9 cellular contexts compared by ENCODE assay signal in the genomic region with DNA sequence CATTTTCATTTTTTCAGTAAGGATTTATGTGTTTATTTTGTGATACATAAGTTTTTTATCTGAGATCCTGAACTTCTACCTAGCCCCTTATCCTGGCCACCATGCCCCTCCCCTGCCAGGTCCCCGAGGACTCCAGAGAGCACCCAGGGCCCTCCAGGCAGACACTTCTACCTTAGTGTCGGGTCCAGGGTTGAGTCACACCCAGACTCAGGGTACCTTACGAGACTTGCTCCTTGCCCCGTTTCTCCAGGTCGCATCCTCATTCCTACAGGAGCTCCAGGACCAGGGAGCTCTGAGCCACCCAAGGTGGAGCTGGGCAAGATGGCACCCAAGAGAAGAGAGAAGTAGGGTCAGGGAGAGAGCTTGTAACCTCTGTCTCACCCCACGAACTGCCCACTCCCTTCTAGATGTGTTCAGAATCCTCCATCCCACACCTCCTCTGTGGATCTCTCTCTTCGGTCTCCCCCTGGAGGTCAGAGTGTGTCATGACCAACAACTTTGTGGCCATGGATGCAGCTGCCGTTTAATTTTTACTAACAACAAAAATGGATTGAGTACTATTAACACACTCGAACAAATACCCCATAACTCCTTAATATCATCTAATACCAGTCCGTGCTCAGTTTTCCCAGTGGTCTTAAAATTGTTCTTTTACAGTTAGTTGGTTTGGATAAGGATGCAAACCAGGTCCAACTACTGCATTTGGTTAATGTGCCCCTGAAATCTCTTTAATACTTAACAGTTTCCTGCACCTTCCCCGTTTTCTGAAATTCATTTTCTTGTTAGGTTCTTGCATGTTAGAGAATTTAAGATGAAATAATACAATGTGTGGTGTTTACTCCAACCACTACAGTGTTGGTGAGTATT.
A peak's percentile ranks its signal among the peaks of the same experiment; 100 is the strongest.
DNase-seq lines count a peak whose midpoint lies in the region; ATAC-seq and TF ChIP-seq lines count a peak whose summit lies in the region.
"Had no signal": no experiment of that assay in that cellular context is flagged by ENCODE, and none has a peak within 500 bp of the region (broad histone marks: within the 10 kb centered on the region; RNA-seq: fewer than 3 reads in every experiment).

No MANE protein-coding gene starts in this region.

- peak; percentile 22 for TF ChIP-seq RAD21 in neural cell (conservative IDR thresholded peaks at IDR 0.05)

- no peaks in the 10 kb centered on the region for H3K9me3 Mint-ChIP-seq in activated T-helper 2 cell treated with anti-CD3 and anti-CD28 coated beads, Interferon-gamma antibody, Interleukin-2, Interleukin-4, amounts not matched to agents 10 μg/mL and 5 μg/mL and 100 μg/mL, durations not matched to agents 14 hours and 24 hours and 36 hours
- H3K9me3 Mint-ChIP-seq: activated B cell treated with CpG ODN at 0.5 μM for 24 hours had no signal

- no peaks in the 10 kb centered on the region for H4K20me1 ChIP-seq in neural cell (ENCODE audit: insufficient read depth)

- H3K4me2 ChIP-seq in neural cell (ENCODE audit: low read length) = no peak overlapping the region

- no peaks in the 10 kb centered on the region for H3K4me1 Mint-ChIP-seq in activated T-helper 2 cell treated with anti-CD3 and anti-CD28 coated beads, Interferon-gamma antibody, Interleukin-2, Interleukin-4, amounts not matched to agents 10 μg/mL and 5 μg/mL and 100 μg/mL, durations not matched to agents 14 hours and 24 hours and 36 hours (ENCODE audit: low read depth)
- H3K4me1 Mint-ChIP-seq: activated B cell treated with CpG ODN at 0.5 μM for 24 hours had no signal

- H3K4me3 ChIP-seq in LNCaP clone FGC (ENCODE audit: low read depth, low read length) (no peak overlapping the region), neural cell (ENCODE audit: low read length) (no peak overlapping the region)

- peak; percentile 24 for DNase-seq in DMS 273 treated with DMSO at 0.1 percent for 48 hours (lab: John Stamatoyannopoulos, UW)
- DNase-seq in LNCaP clone FGC (ENCODE audit: low read depth) = no peak
- peak; percentile 17 for DNase-seq in fibroblast of gingiva (ENCODE audit: low read depth)
- no peak for DNase-seq in activated T-helper 2 cell treated with anti-CD3 and anti-CD28 coated beads, Interferon-gamma antibody, Interleukin-2, Interleukin-4, amounts not matched to agents 10 μg/mL and 5 μg/mL and 100 μg/mL, durations not matched to agents 14 hours and 24 hours and 36 hours (ENCODE audit: low spot score)
- no peak for DNase-seq in occipital lobe (lab: John Stamatoyannopoulos, UW)
- DNase-seq: activated B cell treated with CpG ODN at 0.5 μM for 24 hours had no signal

- H3K27me3 Mint-ChIP-seq in activated T-helper 2 cell treated with anti-CD3 and anti-CD28 coated beads, Interferon-gamma antibody, Interleukin-2, Interleukin-4, amounts not matched to agents 10 μg/mL and 5 μg/mL and 100 μg/mL, durations not matched to agents 14 hours and 24 hours and 36 hours (ENCODE audit: low read depth) = peaks cover 4% of the 10 kb centered on the region

- no peaks in the 10 kb centered on the region for H3K36me3 ChIP-seq in neural cell (ENCODE audit: insufficient read depth, low read length)

- TF ChIP-seq CTCF in LNCaP clone FGC (IDR thresholded peaks at IDR 0.05; ENCODE audit: control insufficient read depth, extremely low read depth, insufficient read depth) = peak; percentile 89
- peak; percentile 87 for TF ChIP-seq CTCF in VCaP (conservative IDR thresholded peaks at IDR 0.05)
- TF ChIP-seq CTCF in neural cell (IDR thresholded peaks at IDR 0.05; ENCODE audit: poor library complexity, severe bottlenecking) = peak; percentile 31

- H3K9me3 ChIP-seq in neural cell (ENCODE audit: low read length) = no peaks in the 10 kb centered on the region

- no peaks in the 10 kb centered on the region for H3F3A ChIP-seq in neural cell (ENCODE audit: insufficient read depth, low read length, poor library complexity, severe bottlenecking)

- H3K36me3 Mint-ChIP-seq in activated T-helper 2 cell treated with anti-CD3 and anti-CD28 coated beads, Interferon-gamma antibody, Interleukin-2, Interleukin-4, amounts not matched to agents 10 μg/mL and 5 μg/mL and 100 μg/mL, durations not matched to agents 14 hours and 24 hours and 36 hours (ENCODE audit: low read depth) = no peaks in the 10 kb centered on the region

- H3K27ac ChIP-seq in VCaP (no peak overlapping the region), neural cell (ENCODE audit: low read length) (no peak overlapping the region)

- no peak overlapping the region for H3K27ac Mint-ChIP-seq in activated T-helper 2 cell treated with anti-CD3 and anti-CD28 coated beads, Interferon-gamma antibody, Interleukin-2, Interleukin-4, amounts not matched to agents 10 μg/mL and 5 μg/mL and 100 μg/mL, durations not matched to agents 14 hours and 24 hours and 36 hours
- H3K27ac Mint-ChIP-seq: activated B cell treated with CpG ODN at 0.5 μM for 24 hours had no signal

- no peaks in the 10 kb centered on the region for H3K9me2 ChIP-seq in neural cell (ENCODE audit: insufficient read depth, low read length)

- no peaks in the 10 kb centered on the region for H3K27me3 ChIP-seq in neural cell (ENCODE audit: insufficient read depth, low read depth, low read length)

- no peak overlapping the region for H3K9ac ChIP-seq in neural cell (ENCODE audit: low read length)

- ATAC-seq in GM19467 (IDR thresholded peaks at IDR 0.05; ENCODE audit: unreplicated experiment) = peak; percentile 45

- intact Hi-C loops in activated T-helper 2 cell treated with anti-CD3 and anti-CD28 coated beads, Interferon-gamma antibody, Interleukin-2, Interleukin-4, amounts not matched to agents 10 μg/mL and 5 μg/mL and 100 μg/mL, durations not matched to agents 14 hours and 24 hours and 36 hours (cut with micrococcal nuclease) = loop anchor here (5.0 kb wide), 1 partner anchor 155 kb away; no protein-coding TSS in a partner anchor

- no peak overlapping the region for H3K4me3 Mint-ChIP-seq in activated T-helper 2 cell treated with anti-CD3 and anti-CD28 coated beads, Interferon-gamma antibody, Interleukin-2, Interleukin-4, amounts not matched to agents 10 μg/mL and 5 μg/mL and 100 μg/mL, durations not matched to agents 14 hours and 24 hours and 36 hours (ENCODE audit: low read depth)
- H3K4me3 Mint-ChIP-seq: activated B cell treated with CpG ODN at 0.5 μM for 24 hours had no signal

- no peak for TF ChIP-seq EP300 in neural cell (conservative IDR thresholded peaks at IDR 0.05; ENCODE audit: poor library complexity, severe bottlenecking)

- H2AFZ ChIP-seq in neural cell (ENCODE audit: low read depth, low read length) = no peak overlapping the region

- H3K79me2 ChIP-seq in neural cell (replicated peaks; ENCODE audit: insufficient read depth, low read length) = no peaks in the 10 kb centered on the region

TF ChIP-seq in neural cell, 6 proteins besides CTCF, POLR2A, EP300 and RAD21:
- TF ChIP-seq TAF1 (IDR thresholded peaks at IDR 0.05; ENCODE audit: low read depth) (no peak), REST (IDR thresholded peaks at IDR 0.05; ENCODE audit: borderline replicate concordance) (no peak)
TF ChIP-seq in neural cell: peak in this region for 0.

Comparison
In these comparisons a context has a peak if more than half of its experiments do, and no peak if none do; other contexts are left out.
1. DNase-seq: peak in DMS 273 treated with DMSO at 0.1 percent for 48 hours (single experiment) and fibroblast of gingiva (single experiment); none in LNCaP clone FGC (single experiment), activated T-helper 2 cell treated with anti-CD3 and anti-CD28 coated beads, Interferon-gamma antibody, Interleukin-2, Interleukin-4, amounts not matched to agents 10 μg/mL and 5 μg/mL and 100 μg/mL, durations not matched to agents 14 hours and 24 hours and 36 hours (single experiment) and occipital lobe (single experiment).
2. CTCF ChIP-seq: peak in every context shown above with its lines; median percentile 89 in LNCaP clone FGC; 87 in VCaP; 31 in neural cell.